8 cellular contexts compared by ENCODE assay signal in the genomic region with DNA sequence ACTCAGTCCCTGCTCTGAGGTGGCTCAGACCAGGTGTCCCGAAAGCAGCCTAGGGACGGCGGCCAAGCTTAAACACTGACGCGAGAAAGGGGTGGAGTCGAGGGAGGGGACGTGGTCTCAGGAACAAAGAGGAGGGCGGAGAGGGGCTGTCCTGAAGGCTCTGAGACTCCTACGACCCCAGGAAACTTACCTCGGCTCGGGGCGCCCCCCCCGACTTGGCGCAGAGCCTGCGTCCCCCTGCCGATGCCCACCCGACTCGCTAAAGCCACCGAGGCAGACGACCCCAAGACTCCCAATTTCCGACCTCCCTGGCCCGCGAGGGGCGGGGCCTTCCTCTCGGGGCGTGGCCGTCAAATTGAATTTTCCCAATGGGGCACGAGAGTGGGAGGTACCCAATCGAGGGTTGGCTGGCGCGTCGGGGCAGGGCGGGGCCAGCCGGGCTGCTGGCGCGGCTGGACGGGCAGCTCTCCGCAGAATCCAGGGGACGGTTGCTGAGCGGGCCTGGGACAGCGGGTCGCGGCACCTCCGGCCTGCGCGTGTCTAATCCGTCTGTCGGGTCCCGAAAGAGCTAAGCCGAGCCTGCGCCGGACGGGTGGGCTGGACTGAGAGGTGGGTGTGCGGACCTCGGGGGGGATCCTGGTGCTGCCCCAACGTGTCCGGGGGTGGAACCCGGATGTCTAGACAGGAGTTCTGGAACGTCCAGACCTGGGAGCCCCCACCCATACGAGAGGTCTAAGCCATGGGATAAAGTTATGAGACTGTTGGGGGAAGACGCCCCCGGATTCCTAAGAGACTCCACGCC. TPM values are rescaled to one million over a fixed set of nuclear protein-coding genes. Genes with fewer than 3 reads are reported as not detected.
DNase-seq lines count a peak whose midpoint lies in the region; ATAC-seq and TF ChIP-seq lines count a peak whose summit lies in the region.

A gene (plus strand): TSS at position 471 of the 802 bp plus-strand sequence. CDS start 1,941 bp downstream, outside the sequence.

- H3K4me3 ChIP-seq in colonic mucosa = peak within 1 kb of the TSS; percentile 61

- no peaks in the 10 kb centered on the region for H3K27me3 ChIP-seq in colonic mucosa

- intact Hi-C loops in colonic mucosa (cut with DNase I) = loop anchor here (5.0 kb wide), 1 partner anchor 114 kb away; a partner anchor contains a TSS
- intact Hi-C loops in left colon (cut with DNase I, micrococcal nuclease) = loop anchor here in 1 of 2 donors (5.0 kb wide), 1 partner anchor 134 kb away; no protein-coding TSS in a partner anchor

- H3K27ac ChIP-seq in colonic mucosa = peak within 1 kb of the TSS; percentile 86

- no peak for TF ChIP-seq CTCF in colonic mucosa (IDR thresholded peaks at IDR 0.05)

- DNase-seq in AG08396 (ENCODE audit: low spot score) = peak; percentile 95
- peak; percentile 71 for DNase-seq in NCI-H510A (lab: John Stamatoyannopoulos, UW)
- peak; percentile 93 for DNase-seq in activated CD4-positive, alpha-beta T cell treated with anti-CD3 and anti-CD28 coated beads for 48 hours
- DNase-seq in colonic mucosa = peak; percentile 98
- peak; percentile 94 to 97 for DNase-seq in left colon
- DNase-seq in stimulated activated CD4-positive, alpha-beta T cell treated with anti-CD3 and anti-CD28 coated beads, Interleukin-1b, Interleukin-23, amount 100 ng/mL, for 4 hours (ENCODE audit: low read depth in 2 of 2) = peak; percentile 80 to 82

- H3K9me3 ChIP-seq in colonic mucosa = no peaks in the 10 kb centered on the region

- in situ Hi-C loops in GM18951 (cut with MboI; ENCODE audit: low sequenced_read_pairs, unreplicated experiment) = no loop called here

- H3K4me1 ChIP-seq in colonic mucosa = peaks cover 28% of the 10 kb centered on the region

- no peaks in the 10 kb centered on the region for H3K36me3 ChIP-seq in colonic mucosa

- H3K9ac ChIP-seq in colonic mucosa (ENCODE audit: low read depth in 2 of 2, low read length in 2 of 2) = peak within 1 kb of the TSS; percentile 85 to 98

- peak; percentile 80 for TF ChIP-seq POLR2A in GM18951 (IDR thresholded peaks at IDR 0.05; ENCODE audit: extremely low read depth, insufficient read depth, insufficient read length)

- ATAC-seq in HG03196 (IDR thresholded peaks at IDR 0.05; ENCODE audit: unreplicated experiment) = peak; percentile 61
- peak; percentile 64 for ATAC-seq in left colon

RNA-seq across cellular contexts. Expression of the gene that starts here (rescaled TPM):
- total RNA-seq in colonic mucosa = 100 to 1,000 TPM; 152 to 159 TPM
- total RNA-seq in left colon = 100 to 1,000 TPM in 1 of 2 donors, 10 to 100 TPM in 1; 62.6 to 141 TPM

Comparison
In these comparisons a context has a peak if more than half of its experiments do, and no peak if none do; other contexts are left out.
1. Peak in every context shown above with its lines: DNase-seq, ATAC-seq, H3K4me3 ChIP-seq and H3K27ac ChIP-seq.